In genomic region chr10:101351477-101351876, GRCh38 we compare ENCODE assay signal across 18 cellular contexts. TPM values are rescaled to one million over a fixed set of nuclear protein-coding genes. Genes with fewer than 3 reads are reported as not detected.
A peak's percentile ranks its signal among the peaks of the same experiment; 100 is the strongest.
DNase-seq lines count a peak whose midpoint lies in the region; ATAC-seq and TF ChIP-seq lines count a peak whose summit lies in the region.
"Had no signal": no experiment of that assay in that cellular context is flagged by ENCODE, and none has a peak within 500 bp of the region (broad histone marks: within the 10 kb centered on the region; RNA-seq: fewer than 3 reads in every experiment).

No MANE protein-coding gene starts in this region.

- peaks cover 19% of the 10 kb centered on the region for H3K27me3 Mint-ChIP-seq in MCF 10A (ENCODE audit: insufficient read depth, unreplicated experiment)
- H3K27me3 Mint-ChIP-seq in stimulated activated naive CD8-positive, alpha-beta T cell treated with anti-CD3 and anti-CD28 coated beads, Interleukin-15, amount 100 ng/mL, for 72 hours: no peaks in the 10 kb centered on the region

- H3K9me3 ChIP-seq in SK-N-SH (no peaks in the 10 kb centered on the region), parathyroid adenoma (ENCODE audit: control insufficient read depth, low read length) (no peaks in the 10 kb centered on the region), Karpas-422 (ENCODE audit: low read length) (no peaks in the 10 kb centered on the region)
- H3K9me3 ChIP-seq: BLaER1, HAP-1 had no signal

- H3K4me3 Mint-ChIP-seq in MCF 10A (ENCODE audit: unreplicated experiment): no peak overlapping the region
- H3K4me3 Mint-ChIP-seq in stimulated activated naive CD8-positive, alpha-beta T cell treated with anti-CD3 and anti-CD28 coated beads, Interleukin-15, amount 100 ng/mL, for 72 hours: no peak overlapping the region
- H3K4me3 Mint-ChIP-seq: CD4-positive, alpha-beta memory T cell; HFFc6 had no signal

- no peak for TF ChIP-seq EP300 in SK-N-SH (IDR thresholded peaks at IDR 0.05; ENCODE audit: borderline replicate concordance in 1 of 2, low read depth in 1 of 2, low read length in 1 of 2)

- no TSS peak for BruUV-seq in MCF 10A (replicated peaks; lab: Mats Ljungman, UMichigan)

- H3F3A ChIP-seq in SK-N-SH (replicated peaks; ENCODE audit: insufficient read depth): no peaks in the 10 kb centered on the region

- intact Hi-C loops in MCF 10A (cut with micrococcal nuclease): no loop called here

- H3K4me1 ChIP-seq in SK-N-SH (ENCODE audit: control insufficient read depth in 1 of 2, insufficient read depth in 2 of 2, low read depth in 1 of 2, low read length in 1 of 2) (peaks cover 4 to 7% of the 10 kb centered on the region in 2 experiments; a peak in 3 of 4 replicates), parathyroid adenoma (peaks cover 4% of the 10 kb centered on the region), Karpas-422 (ENCODE audit: low read length) (peaks cover 14% of the 10 kb centered on the region)

- CTCF ChIA-PET in SK-N-SH (lab: Yijun Ruan, JAX): no interaction called here
- CTCF ChIA-PET in MCF 10A (lab: Yijun Ruan, JAX): interaction anchor here (0.7 to 1.6 kb wide), 2 partner anchors 93 to 138 kb away, joined by 3 to 4 read pairs; no protein-coding TSS in a partner anchor

- H2AFZ ChIP-seq in SK-N-SH (ENCODE audit: low read depth): 0 out of 2 replicates have a peak overlapping the region, but pooled peaks have one; percentile 8
- peak overlapping the region; percentile 28 for H2AFZ ChIP-seq in parathyroid adenoma
- no peak overlapping the region for H2AFZ ChIP-seq in Karpas-422 (ENCODE audit: low read length)
- H2AFZ ChIP-seq: GM23248 had no signal

- H3K4me1 Mint-ChIP-seq in MCF 10A (ENCODE audit: insufficient read depth, unreplicated experiment): peaks cover 16% of the 10 kb centered on the region
- H3K4me1 Mint-ChIP-seq in stimulated activated naive CD8-positive, alpha-beta T cell treated with anti-CD3 and anti-CD28 coated beads, Interleukin-15, amount 100 ng/mL, for 72 hours: peaks cover 18% of the 10 kb centered on the region

- H3K27ac ChIP-seq in SK-N-SH (ENCODE audit: low read depth in 2 of 2, low read length in 1 of 2) (no peak overlapping the region), parathyroid adenoma (no peak overlapping the region), Karpas-422 (ENCODE audit: low read length) (no peak overlapping the region)
- H3K27ac ChIP-seq: BLaER1, GM23248 had no signal

- no peak for TF ChIP-seq CTCF in SK-N-SH (IDR thresholded peaks at IDR 0.05)
- TF ChIP-seq CTCF in parathyroid adenoma (IDR thresholded peaks at IDR 0.05): no peak
- no peak for TF ChIP-seq CTCF in MCF 10A (IDR thresholded peaks at IDR 0.05; ENCODE audit: unreplicated experiment)

- no peaks in the 10 kb centered on the region; the same call in 1 of the 2 replicates for H3K27me3 ChIP-seq in SK-N-SH (ENCODE audit: insufficient read depth)
- no peaks in the 10 kb centered on the region for H3K27me3 ChIP-seq in parathyroid adenoma (ENCODE audit: control insufficient read depth, insufficient read depth, low read length)
- no peaks in the 10 kb centered on the region for H3K27me3 ChIP-seq in Karpas-422 (ENCODE audit: low read length)
- H3K27me3 ChIP-seq: BLaER1 had no signal

- H3K79me2 ChIP-seq in SK-N-SH (ENCODE audit: insufficient read depth) (peaks cover 22% of the 10 kb centered on the region), parathyroid adenoma (peaks cover 3% of the 10 kb centered on the region), Karpas-422 (ENCODE audit: low read length) (peaks cover 10% of the 10 kb centered on the region; the same call in 1 of the 2 replicates)

- H3K36me3 ChIP-seq in SK-N-SH (replicated peaks in 1 of 2; ENCODE audit: control insufficient read depth in 1 of 2, insufficient read depth in 2 of 2, low read length in 1 of 2) (no peaks in the 10 kb centered on the region), parathyroid adenoma (ENCODE audit: control insufficient read depth, insufficient read depth, low read length) (no peaks in the 10 kb centered on the region), Karpas-422 (ENCODE audit: insufficient read depth, low read length) (no peaks in the 10 kb centered on the region)
- H3K36me3 ChIP-seq: BLaER1 had no signal

- no peaks in the 10 kb centered on the region for H3K9me3 Mint-ChIP-seq in MCF 10A (ENCODE audit: unreplicated experiment)
- no peaks in the 10 kb centered on the region for H3K9me3 Mint-ChIP-seq in stimulated activated naive CD8-positive, alpha-beta T cell treated with anti-CD3 and anti-CD28 coated beads, Interleukin-15, amount 100 ng/mL, for 72 hours
- H3K9me3 Mint-ChIP-seq: HFFc6 had no signal

- no peak for ATAC-seq in SK-N-SH treated with all-trans-retinoic acid at 6 μM for 48 hours
- no peak for ATAC-seq in stimulated activated naive CD8-positive, alpha-beta T cell treated with anti-CD3 and anti-CD28 coated beads, Interleukin-15, amount 100 ng/mL, for 72 hours
- ATAC-seq: HepG2 had no signal

- H3K9me2 ChIP-seq in SK-N-SH (no peaks in the 10 kb centered on the region), Karpas-422 (replicated peaks; ENCODE audit: insufficient read depth, low read length) (no peaks in the 10 kb centered on the region)

- no peaks in the 10 kb centered on the region for H4K20me1 ChIP-seq in SK-N-SH (ENCODE audit: insufficient read depth)
- no peaks in the 10 kb centered on the region for H4K20me1 ChIP-seq in Karpas-422 (ENCODE audit: insufficient read depth, low read depth, low read length)

- DNase-seq in SK-N-SH (no peak), kidney tubule cell (ENCODE audit: low spot score) (peak; percentile 61), MCF 10A (ENCODE audit: unreplicated experiment) (no peak), Karpas-422 (no peak)
- no peak for DNase-seq in stimulated activated naive CD8-positive, alpha-beta T cell treated with anti-CD3 and anti-CD28 coated beads, Interleukin-15, amount 100 ng/mL, for 72 hours
- DNase-seq: 8988T; CD4-positive, alpha-beta memory T cell; DMS153; DMS79; GDM1; GM23248; HFFc6 had no signal

- H3K4me3 ChIP-seq in SK-N-SH (ENCODE audit: low read depth in 2 of 2, low read length in 1 of 2) (no peak overlapping the region), parathyroid adenoma (ENCODE audit: low read depth, low read length) (no peak overlapping the region), Karpas-422 (ENCODE audit: low read length) (no peak overlapping the region)
- H3K4me3 ChIP-seq: BLaER1, GM23248, HAP-1 had no signal

- POLR2A ChIA-PET in SK-N-SH (lab: Yijun Ruan, JAX) (interaction anchor here (0.5 to 1.1 kb wide), 2 partner anchors 9 to 227 kb away, joined by 3 read pairs; no protein-coding TSS in a partner anchor), MCF 10A (lab: Yijun Ruan, JAX) (interaction anchor here (0.5 to 8.4 kb wide), 2 partner anchors 13 to 17 kb away, joined by 3 to 64 read pairs; no protein-coding TSS in a partner anchor)

- no peak for TF ChIP-seq RAD21 in SK-N-SH (IDR thresholded peaks at IDR 0.05; ENCODE audit: low read length)

- no peak overlapping the region for H3K9ac ChIP-seq in SK-N-SH
- H3K9ac ChIP-seq in parathyroid adenoma: no peak overlapping the region
- no peak overlapping the region for H3K9ac ChIP-seq in Karpas-422 (ENCODE audit: low read length)
- H3K9ac ChIP-seq: BLaER1, GM23248 had no signal

- peaks cover 3% of the 10 kb centered on the region for H3K36me3 Mint-ChIP-seq in MCF 10A (ENCODE audit: insufficient read depth, unreplicated experiment)

- H3K27ac Mint-ChIP-seq in MCF 10A (ENCODE audit: low read depth, unreplicated experiment): no peak overlapping the region
- H3K27ac Mint-ChIP-seq in stimulated activated naive CD8-positive, alpha-beta T cell treated with anti-CD3 and anti-CD28 coated beads, Interleukin-15, amount 100 ng/mL, for 72 hours: no peak overlapping the region
- H3K27ac Mint-ChIP-seq: CD14-positive monocyte; CD4-positive, alpha-beta memory T cell; HFFc6 had no signal

- H3K4me2 ChIP-seq in SK-N-SH (no peak overlapping the region), parathyroid adenoma (ENCODE audit: low read length) (no peak overlapping the region), Karpas-422 (ENCODE audit: low read depth, low read length, poor library complexity, severe bottlenecking) (no peak overlapping the region)
- H3K4me2 ChIP-seq: BLaER1 had no signal

TF ChIP-seq in SK-N-SH, 30 proteins besides CTCF, POLR2A, EP300 and RAD21 (continues in another document):
- TF ChIP-seq GABPA (IDR thresholded peaks at IDR 0.05; ENCODE audit: low read depth) (no peak), TAF1 (IDR thresholded peaks at IDR 0.05; ENCODE audit: borderline replicate concordance, low read depth, low read length) (no peak), TCF12 (IDR thresholded peaks at IDR 0.05) (no peak), CHD2 (IDR thresholded peaks at IDR 0.05; ENCODE audit: low read length, partially characterized antibody) (no peak), JUND (IDR thresholded peaks at IDR 0.05) (no peak), YY1 (IDR thresholded peaks at IDR 0.05; ENCODE audit: low read depth) (no peak), FOXM1 (IDR thresholded peaks at IDR 0.05; ENCODE audit: low read depth) (no peak)

TF ChIP-seq in SK-N-SH treated with all-trans-retinoic acid at 6 μM for 48 hours, 23 proteins besides CTCF, POLR2A, EP300 and RAD21 (continues in another document):
- TF ChIP-seq ARNTL (CRISPR knock-in tag; IDR thresholded peaks at IDR 0.05; ENCODE audit: borderline replicate concordance, low read depth) (no peak), BACH2 (CRISPR knock-in tag; IDR thresholded peaks at IDR 0.05; ENCODE audit: borderline replicate concordance) (no peak), CSDC2 (CRISPR knock-in tag; IDR thresholded peaks at IDR 0.05) (no peak), CSRNP3 (CRISPR knock-in tag; IDR thresholded peaks at IDR 0.05) (no peak), SNAI2 (CRISPR knock-in tag; IDR thresholded peaks at IDR 0.05) (no peak), ESRRG (CRISPR knock-in tag; IDR thresholded peaks at IDR 0.05) (no peak), ZFP3 (CRISPR knock-in tag; IDR thresholded peaks at IDR 0.05) (no peak)

RNA-seq across cellular contexts. Expression of gene BTRC, which starts 2.5 kb away (rescaled TPM):
- polyA plus RNA-seq in SK-N-SH (2012; rRNA removed): 6.5 and 8.1 TPM in 2 replicates
- polyA plus RNA-seq in SK-N-SH (2012; cell fraction: cytosol; rRNA removed): 6.7 and 7.3 TPM in 2 replicates
- polyA plus RNA-seq in SK-N-SH (2012; cell fraction: nucleus; rRNA removed): 10.1 and 17.6 TPM in 2 replicates
- total RNA-seq in MCF 10A (2022): 19.4 and 25.2 TPM in 2 replicates
- 1.8 and 3.6 TPM in 2 replicates for total RNA-seq in Karpas-422 (2014; rRNA removed; shearing (Covaris generic); ENCODE audit: low replicate concordance)
